ENCODE assay signal across 8 cellular contexts in genomic region chr15:51267047-51267713, GRCh38.
DNase-seq lines count a peak whose midpoint lies in the region; ATAC-seq and TF ChIP-seq lines count a peak whose summit lies in the region.
"Had no signal": no experiment of that assay in that cellular context is flagged by ENCODE, and none has a peak within 500 bp of the region (broad histone marks: within the 10 kb centered on the region; RNA-seq: fewer than 3 reads in every experiment).

No MANE protein-coding gene starts in this region.

- no peaks in the 10 kb centered on the region for H3K36me3 ChIP-seq in right lobe of liver
- H3K36me3 ChIP-seq in naive thymus-derived CD4-positive, alpha-beta T cell (ENCODE audit: control insufficient read depth in 2 of 3, insufficient read depth in 3 of 3, low read length in 3 of 3), result no peaks in the 10 kb centered on the region

- ATAC-seq in right lobe of liver, result peak; percentile 45 to 65 (median 50)
- ATAC-seq in activated T-cell treated with anti-CD3 and anti-CD28 coated beads, Interleukin-2, amount 50 U/mL, for 4 hours, result no peak
- no peak for ATAC-seq in naive thymus-derived CD4-positive, alpha-beta T cell

- H3K36me3 Mint-ChIP-seq in activated T-cell treated with anti-CD3 and anti-CD28 coated beads, Interleukin-2, amount 50 U/mL, for 4 hours (ENCODE audit: insufficient read depth), result no peaks in the 10 kb centered on the region
- peaks cover 0 to 4% (median 0%) of the 10 kb centered on the region in 5 donors for H3K36me3 Mint-ChIP-seq in naive thymus-derived CD4-positive, alpha-beta T cell

- H3K27ac ChIP-seq in dorsolateral prefrontal cortex, result peak overlapping the region in 46 of 59 donors; percentile 1 to 79 (median 47)
- no peak overlapping the region for H3K27ac ChIP-seq in right lobe of liver
- peak overlapping the region; percentile 19 for H3K27ac ChIP-seq in temporal lobe (ENCODE audit: low read depth, low read length)
- no peak overlapping the region for H3K27ac ChIP-seq in naive thymus-derived CD4-positive, alpha-beta T cell (ENCODE audit: low read depth, low read length)

- 3% methylated on average over 42 of the region's 47 CpGs for WGBS in right lobe of liver (ENCODE audit: insufficient coverage, low coverage, low lambda C conversion rate, missing lambda C conversion rate)

- intact Hi-C loops in dorsolateral prefrontal cortex (cut with DNase I), result loop anchor here in 1 of 2 donors (10.0 kb wide), 1 partner anchor 62 kb away; no protein-coding TSS in a partner anchor
- intact Hi-C loops in right lobe of liver (cut with DNase I), result no loop called here
- intact Hi-C loops in naive thymus-derived CD4-positive, alpha-beta T cell (cut with micrococcal nuclease), result no loop called here

- no peak overlapping the region for H3K27ac Mint-ChIP-seq in naive thymus-derived CD4-positive, alpha-beta T cell

- no peaks in the 10 kb centered on the region for H3K9me3 Mint-ChIP-seq in activated T-cell treated with anti-CD3 and anti-CD28 coated beads, Interleukin-2, amount 50 U/mL, for 4 hours
- peaks cover 0 to 5% (median 0%) of the 10 kb centered on the region in 11 donors for H3K9me3 Mint-ChIP-seq in naive thymus-derived CD4-positive, alpha-beta T cell

- H3K4me3 Mint-ChIP-seq in activated T-cell treated with anti-CD3 and anti-CD28 coated beads, Interleukin-2, amount 50 U/mL, for 4 hours, result no peak overlapping the region
- H3K4me3 Mint-ChIP-seq in naive thymus-derived CD4-positive, alpha-beta T cell, result peak overlapping the region in 4 of 10 donors; percentile 12 to 45 (median 34)

- no peak for TF ChIP-seq CTCF in LNCaP clone FGC (IDR thresholded peaks at IDR 0.05; ENCODE audit: control insufficient read depth, extremely low read depth, insufficient read depth)
- TF ChIP-seq CTCF in dorsolateral prefrontal cortex (IDR thresholded peaks at IDR 0.05 in 54 of 56, conservative IDR thresholded peaks at IDR 0.05 in 2 of 56; ENCODE audit: low read depth in 1 of 56, partially characterized antibody in 56 of 56), result no peak
- TF ChIP-seq CTCF in right lobe of liver (IDR thresholded peaks at IDR 0.05), result no peak

- H3K27me3 ChIP-seq in dorsolateral prefrontal cortex (no peaks in the 10 kb centered on the region), right lobe of liver (no peaks in the 10 kb centered on the region)
- peaks cover 0 to 5% of the 10 kb centered on the region in 2 donors for H3K27me3 ChIP-seq in naive thymus-derived CD4-positive, alpha-beta T cell (ENCODE audit: control insufficient read depth in 2 of 2, insufficient read depth in 2 of 2, low read length in 2 of 2)

- POLR2A ChIA-PET in naive thymus-derived CD4-positive, alpha-beta T cell (lab: Charles Lee), result no interaction called here

- TF ChIP-seq POLR2A in right lobe of liver (IDR thresholded peaks at IDR 0.05), result no peak

- H3K4me3 ChIP-seq in LNCaP clone FGC (ENCODE audit: low read depth, low read length) (peak overlapping the region; percentile 40), dorsolateral prefrontal cortex (peak overlapping the region; percentile 35 to 79 (median 66)), right lobe of liver (peak overlapping the region; percentile 31 to 46 (median 32))
- no peak overlapping the region for H3K4me3 ChIP-seq in naive thymus-derived CD4-positive, alpha-beta T cell (ENCODE audit: low read length)

- DNase-seq in LNCaP clone FGC (ENCODE audit: low read depth) (no peak), dorsolateral prefrontal cortex (peak in 2 of 10 donors; percentile 13 to 50), right lobe of liver (no peak), NCI-H2107 treated with DMSO at 0.1 percent for 48 hours (lab: John Stamatoyannopoulos, UW; ENCODE audit: unreplicated experiment) (no peak)
- no peak for DNase-seq in activated T-cell treated with anti-CD3 and anti-CD28 coated beads, Interleukin-2, amount 50 U/mL, for 4 hours
- no peak for DNase-seq in naive thymus-derived CD4-positive, alpha-beta T cell
- DNase-seq: activated CD4-positive, alpha-beta T cell treated with anti-CD3 and anti-CD28 coated beads, Interleukin-2, amount 50 U/mL, for 1 hour had no signal

- peaks cover 2% of the 10 kb centered on the region for H3K4me1 Mint-ChIP-seq in activated T-cell treated with anti-CD3 and anti-CD28 coated beads, Interleukin-2, amount 50 U/mL, for 4 hours (ENCODE audit: low read depth)
- peaks cover 2 to 7% (median 5%) of the 10 kb centered on the region in 7 donors for H3K4me1 Mint-ChIP-seq in naive thymus-derived CD4-positive, alpha-beta T cell

- peaks cover 25% of the 10 kb centered on the region for H3K27me3 Mint-ChIP-seq in activated T-cell treated with anti-CD3 and anti-CD28 coated beads, Interleukin-2, amount 50 U/mL, for 4 hours (ENCODE audit: low read depth)
- peaks cover 0 to 43% (median 21%) of the 10 kb centered on the region in 5 donors for H3K27me3 Mint-ChIP-seq in naive thymus-derived CD4-positive, alpha-beta T cell

- CTCF ChIA-PET in naive thymus-derived CD4-positive, alpha-beta T cell (lab: Charles Lee), result interaction anchor here (0.6 to 0.7 kb wide), 2 partner anchors 39 to 1599 kb away, joined by 3 read pairs; no protein-coding TSS in a partner anchor

- H3K9me3 ChIP-seq in right lobe of liver, result no peaks in the 10 kb centered on the region
- no peaks in the 10 kb centered on the region for H3K9me3 ChIP-seq in naive thymus-derived CD4-positive, alpha-beta T cell (ENCODE audit: control insufficient read depth in 2 of 3, low read length in 3 of 3)

- H3K4me1 ChIP-seq in right lobe of liver, result peaks cover 0 to 13% (median 6%) of the 10 kb centered on the region in 4 donors
- no peaks in the 10 kb centered on the region for H3K4me1 ChIP-seq in naive thymus-derived CD4-positive, alpha-beta T cell (ENCODE audit: control insufficient read depth in 2 of 2, insufficient read depth in 2 of 2, low read length in 2 of 2)

Comparison
In these comparisons a context has a peak if more than half of its experiments do, and no peak if none do; other contexts are left out.
1. H3K27ac ChIP-seq: peak in dorsolateral prefrontal cortex (46 of 59) and temporal lobe (single experiment); none in right lobe of liver (0 of 3) and naive thymus-derived CD4-positive, alpha-beta T cell (single experiment).
2. ATAC-seq: peak in right lobe of liver (4 of 4); none in activated T-cell treated with anti-CD3 and anti-CD28 coated beads, Interleukin-2, amount 50 U/mL, for 4 hours (0 of 2) and naive thymus-derived CD4-positive, alpha-beta T cell (single experiment).